ENCODE assay signal across 11 cellular contexts in the genomic region with DNA sequence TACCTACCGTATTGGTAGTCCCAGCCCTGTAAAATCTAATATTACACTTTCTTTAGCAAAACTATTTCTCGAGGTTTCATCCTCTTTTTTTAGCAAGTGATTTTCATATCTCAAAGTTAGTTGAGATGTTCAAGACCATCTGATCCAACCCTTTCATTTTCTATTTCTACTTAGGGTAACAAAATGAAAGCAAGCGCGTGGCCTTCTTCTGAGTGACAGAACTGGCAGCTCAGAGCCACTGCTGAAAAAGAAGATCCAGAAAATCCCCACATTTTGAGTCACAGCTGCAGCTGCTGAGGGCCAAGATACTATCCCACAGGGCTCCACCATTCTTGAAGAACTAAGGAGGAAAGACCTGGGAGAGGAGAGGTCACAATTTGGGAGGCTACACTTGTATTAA.
DNase-seq lines count a peak whose midpoint lies in the region; ATAC-seq lines count a peak whose summit lies in the region.
"Had no signal": no experiment of that assay in that cellular context is flagged by ENCODE, and none has a peak within 500 bp of the region (broad histone marks: within the 10 kb centered on the region; RNA-seq: fewer than 3 reads in every experiment).

No MANE protein-coding gene starts in this region.

- DNase-seq in germinal center (ENCODE audit: low spot score) (peak; percentile 10), caudate nucleus (lab: John Stamatoyannopoulos, UW) (no peak), GOT3 (lab: John Stamatoyannopoulos, UW) (no peak), medulla oblongata (ENCODE audit: extremely low spot score) (no peak)
- DNase-seq: NCI-H2081; SJCRH30; stimulated activated CD4-positive, alpha-beta T cell treated with anti-CD3 and anti-CD28 coated beads, Interleukin-2, amount 100 ng/mL, for 48 hours had no signal

- H3K27ac ChIP-seq in caudate nucleus (ENCODE audit: low read depth, low read length), result no peak overlapping the region
- H3K27ac ChIP-seq: coronary artery, SJCRH30 had no signal

- ATAC-seq in GM18861 (IDR thresholded peaks at IDR 0.05; ENCODE audit: unreplicated experiment), result peak; percentile 69
- ATAC-seq in GM21367 (IDR thresholded peaks at IDR 0.05; ENCODE audit: unreplicated experiment), result peak; percentile 81
- peak; percentile 88 for ATAC-seq in HG03066 (IDR thresholded peaks at IDR 0.05; ENCODE audit: low read depth, unreplicated experiment)
